ENCODE assay signal across 25 cellular contexts in the genomic region with DNA sequence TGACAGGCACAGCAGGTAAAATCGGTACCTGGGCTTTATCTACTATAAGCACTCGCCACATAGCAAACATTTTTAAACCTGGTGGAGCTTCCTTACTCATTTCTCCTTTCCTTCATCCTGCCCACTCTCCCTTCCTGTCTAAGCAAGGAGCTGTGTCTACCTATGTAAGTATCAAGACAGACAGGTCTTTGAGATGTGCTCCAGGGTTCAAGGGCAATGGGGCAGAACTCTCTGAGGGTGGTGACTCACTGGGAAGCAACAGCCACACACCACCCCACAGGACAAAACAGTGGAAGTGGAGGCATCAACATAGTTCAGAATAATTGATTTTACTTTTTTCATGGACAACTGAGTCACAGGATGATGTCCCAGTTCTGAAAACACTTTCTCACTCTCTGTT.
DNase-seq lines count a peak whose midpoint lies in the region; ATAC-seq, FAIRE-seq and TF ChIP-seq lines count a peak whose summit lies in the region.
"Had no signal": no experiment of that assay in that cellular context is flagged by ENCODE, and none has a peak within 500 bp of the region (broad histone marks: within the 10 kb centered on the region; RNA-seq: fewer than 3 reads in every experiment).

No MANE protein-coding gene starts in this region.

- H3K27ac Mint-ChIP-seq in astrocyte (ENCODE audit: unreplicated experiment) = no peak overlapping the region
- H3K27ac Mint-ChIP-seq in nephron = peak overlapping the region; percentile 36 to 81 (median 39)
- peak overlapping the region; percentile 32 for H3K27ac Mint-ChIP-seq in stimulated activated effector memory CD8-positive, alpha-beta T cell treated with anti-CD3 and anti-CD28 coated beads, Interleukin-12 subunit alpha, Interleukin-12 subunit beta, amount 100 ng/mL, for 72 hours
- H3K27ac Mint-ChIP-seq in activated CD4-positive, alpha-beta memory T cell treated with anti-CD3 and anti-CD28 coated beads for 36 hours = no peak overlapping the region
- H3K27ac Mint-ChIP-seq: CD4-positive, alpha-beta memory T cell had no signal

- H3K4me1 ChIP-seq in astrocyte (ENCODE audit: insufficient read depth, low read length) = peaks cover 11% of the 10 kb centered on the region
- H3K4me1 ChIP-seq in spleen = no peaks in the 10 kb centered on the region
- peaks cover 12% of the 10 kb centered on the region for H3K4me1 ChIP-seq in suprapubic skin
- H3K4me1 ChIP-seq: BLaER1 treated with 17β-estradiol and CSF1 and Interleukin-3, amounts not matched to agents 10 nM and 100 nM; Caco-2 had no signal

- peak overlapping the region; percentile 57 for H3K4me2 ChIP-seq in astrocyte (ENCODE audit: low read length)
- H3K4me2 ChIP-seq: BLaER1 treated with 17β-estradiol and CSF1 and Interleukin-3, amounts not matched to agents 10 nM and 100 nM; KMS-11; PC-9 had no signal

- no peak for FAIRE-seq in astrocyte (lab: Jason Lieb, UNC)
- FAIRE-seq: GM12891, HTR-8/SVneo had no signal

- H3K27me3 ChIP-seq in astrocyte (ENCODE audit: insufficient read depth, low read length) (no peaks in the 10 kb centered on the region), spleen (replicated peaks in 1 of 7) (no peaks in the 10 kb centered on the region), suprapubic skin (no peaks in the 10 kb centered on the region)
- H3K27me3 ChIP-seq: BLaER1 treated with 17β-estradiol and CSF1 and Interleukin-3, amounts not matched to agents 10 nM and 100 nM had no signal

- H3K9ac ChIP-seq in astrocyte (ENCODE audit: low read length) = peak overlapping the region; percentile 30
- H3K9ac ChIP-seq: BLaER1 treated with 17β-estradiol and CSF1 and Interleukin-3, amounts not matched to agents 10 nM and 100 nM; KMS-11 had no signal

- H3K36me3 ChIP-seq in astrocyte (ENCODE audit: insufficient read depth, low read length) = no peaks in the 10 kb centered on the region
- no peaks in the 10 kb centered on the region for H3K36me3 ChIP-seq in spleen
- H3K36me3 ChIP-seq in suprapubic skin = no peaks in the 10 kb centered on the region

- H3K4me3 Mint-ChIP-seq in astrocyte (ENCODE audit: unreplicated experiment) (no peak overlapping the region), nephron (no peak overlapping the region)
- no peak overlapping the region for H3K4me3 Mint-ChIP-seq in stimulated activated effector memory CD8-positive, alpha-beta T cell treated with anti-CD3 and anti-CD28 coated beads, Interleukin-12 subunit alpha, Interleukin-12 subunit beta, amount 100 ng/mL, for 72 hours
- H3K4me3 Mint-ChIP-seq in activated CD4-positive, alpha-beta memory T cell treated with anti-CD3 and anti-CD28 coated beads for 36 hours = no peak overlapping the region
- H3K4me3 Mint-ChIP-seq: CD4-positive, alpha-beta memory T cell had no signal

- POLR2A ChIA-PET in activated CD4-positive, alpha-beta memory T cell treated with anti-CD3 and anti-CD28 coated beads for 36 hours (lab: Charles Lee) = no interaction called here

- H3K4me1 Mint-ChIP-seq in astrocyte (ENCODE audit: low read depth, unreplicated experiment) = peaks cover 14% of the 10 kb centered on the region
- H3K4me1 Mint-ChIP-seq in nephron = peaks cover 48% of the 10 kb centered on the region
- H3K4me1 Mint-ChIP-seq in stimulated activated effector memory CD8-positive, alpha-beta T cell treated with anti-CD3 and anti-CD28 coated beads, Interleukin-12 subunit alpha, Interleukin-12 subunit beta, amount 100 ng/mL, for 72 hours = peaks cover 15% of the 10 kb centered on the region
- H3K4me1 Mint-ChIP-seq in activated CD4-positive, alpha-beta memory T cell treated with anti-CD3 and anti-CD28 coated beads for 36 hours (ENCODE audit: low read depth) = peaks cover 2% of the 10 kb centered on the region

- DNase-seq in HT1080 (ENCODE audit: low read depth) = peak; percentile 8
- DNase-seq in astrocyte (ENCODE audit: low read depth) = no peak
- no peak for DNase-seq in stimulated activated effector memory CD8-positive, alpha-beta T cell treated with anti-CD3 and anti-CD28 coated beads, Interleukin-12 subunit alpha, Interleukin-12 subunit beta, amount 100 ng/mL, for 72 hours (ENCODE audit: low spot score in 2 of 2)
- no peak for DNase-seq in activated CD4-positive, alpha-beta memory T cell treated with anti-CD3 and anti-CD28 coated beads for 36 hours
- no peak for DNase-seq in spleen
- DNase-seq in suprapubic skin (ENCODE audit: low spot score in 2 of 2) = no peak
- DNase-seq: ACHN; Caco-2; CD4-positive, alpha-beta memory T cell; DMS 273 treated with DMSO at 0.1 percent for 48 hours; DMS79 treated with DMSO at 0.1 percent for 48 hours; GOT3; MV-4-11; NCI-H187; NCI-H2107; NCI-H446 treated with DMSO at 0.1 percent for 48 hours; PC-9; RPMI8226; SHP77 had no signal

- H2AFZ ChIP-seq in astrocyte (ENCODE audit: low read depth, low read length) = no peak overlapping the region
- H2AFZ ChIP-seq: PC-9 had no signal

- peak; percentile 37 for ATAC-seq in stimulated activated effector memory CD8-positive, alpha-beta T cell treated with anti-CD3 and anti-CD28 coated beads, Interleukin-12 subunit alpha, Interleukin-12 subunit beta, amount 100 ng/mL, for 72 hours
- ATAC-seq: HCT116 had no signal

- no peaks in the 10 kb centered on the region for H3K79me2 ChIP-seq in astrocyte (ENCODE audit: insufficient read depth, low read length)

- TF ChIP-seq EP300 in suprapubic skin (IDR thresholded peaks at IDR 0.05) = no peak

- TF ChIP-seq POLR2A in spleen (IDR thresholded peaks at IDR 0.05) (no peak), suprapubic skin (IDR thresholded peaks at IDR 0.05) (no peak)

- H4K20me1 ChIP-seq in astrocyte (ENCODE audit: insufficient read depth, low read length) = no peaks in the 10 kb centered on the region
- H4K20me1 ChIP-seq: BLaER1 treated with 17β-estradiol and CSF1 and Interleukin-3, amounts not matched to agents 10 nM and 100 nM had no signal

- peak overlapping the region; percentile 61 for H3K27ac ChIP-seq in astrocyte (ENCODE audit: low read depth, low read length)
- H3K27ac ChIP-seq in spleen = no peak overlapping the region
- H3K27ac ChIP-seq in suprapubic skin = no peak overlapping the region
- H3K27ac ChIP-seq: BLaER1 treated with 17β-estradiol and CSF1 and Interleukin-3, amounts not matched to agents 10 nM and 100 nM; KMS-11; PC-9 had no signal

- H3K4me3 ChIP-seq in astrocyte (ENCODE audit: insufficient read depth, low read depth, low read length) (no peak overlapping the region), spleen (no peak overlapping the region), suprapubic skin (no peak overlapping the region)
- H3K4me3 ChIP-seq: BLaER1 treated with 17β-estradiol and CSF1 and Interleukin-3, amounts not matched to agents 10 nM and 100 nM; PC-9 had no signal

- no peaks in the 10 kb centered on the region for H3K9me3 ChIP-seq in astrocyte (ENCODE audit: insufficient read depth, low read depth, low read length)
- H3K9me3 ChIP-seq in spleen = peaks cover 0 to 10% (median 3%) of the 10 kb centered on the region in 8 donors
- no peaks in the 10 kb centered on the region for H3K9me3 ChIP-seq in suprapubic skin
- H3K9me3 ChIP-seq: Caco-2 had no signal

- TF ChIP-seq CTCF in astrocyte (IDR thresholded peaks at IDR 0.05; ENCODE audit: insufficient read depth, low read depth, low read length) (no peak), nephron (IDR thresholded peaks at IDR 0.05; ENCODE audit: unreplicated experiment in 3 of 3) (no peak), spleen (IDR thresholded peaks at IDR 0.05 in 8 of 11, conservative IDR thresholded peaks at IDR 0.05 in 3 of 11) (no peak), suprapubic skin (IDR thresholded peaks at IDR 0.05) (no peak)

- intact Hi-C loops in activated CD4-positive, alpha-beta memory T cell treated with anti-CD3 and anti-CD28 coated beads for 36 hours (cut with micrococcal nuclease) = no loop called here
- intact Hi-C loops in spleen (cut with DNase I; ENCODE audit: low total_unique reads) = no loop called here

- 88 to 96% (median 91%) methylated on average over 2 of the region's 2 CpGs for WGBS in spleen, 5 donors
- 41% methylated on average over 2 of the region's 2 CpGs for WGBS in suprapubic skin

- H3K36me3 Mint-ChIP-seq in astrocyte (ENCODE audit: low read depth, unreplicated experiment) (no peaks in the 10 kb centered on the region), nephron (ENCODE audit: low read depth) (peaks cover 9% of the 10 kb centered on the region)
- H3K36me3 Mint-ChIP-seq in stimulated activated effector memory CD8-positive, alpha-beta T cell treated with anti-CD3 and anti-CD28 coated beads, Interleukin-12 subunit alpha, Interleukin-12 subunit beta, amount 100 ng/mL, for 72 hours = no peaks in the 10 kb centered on the region
- H3K36me3 Mint-ChIP-seq in activated CD4-positive, alpha-beta memory T cell treated with anti-CD3 and anti-CD28 coated beads for 36 hours = peaks cover 12% of the 10 kb centered on the region

- CTCF ChIA-PET in activated CD4-positive, alpha-beta memory T cell treated with anti-CD3 and anti-CD28 coated beads for 36 hours (lab: Charles Lee) = interaction anchor here (1.4 kb wide), 1 partner anchor 18 kb away, joined by 5 read pairs; no protein-coding TSS in a partner anchor

- H3K9me3 Mint-ChIP-seq in astrocyte (ENCODE audit: unreplicated experiment) = peaks cover 7% of the 10 kb centered on the region
- peaks cover 12% of the 10 kb centered on the region for H3K9me3 Mint-ChIP-seq in nephron
- no peaks in the 10 kb centered on the region for H3K9me3 Mint-ChIP-seq in stimulated activated effector memory CD8-positive, alpha-beta T cell treated with anti-CD3 and anti-CD28 coated beads, Interleukin-12 subunit alpha, Interleukin-12 subunit beta, amount 100 ng/mL, for 72 hours
- H3K9me3 Mint-ChIP-seq in activated CD4-positive, alpha-beta memory T cell treated with anti-CD3 and anti-CD28 coated beads for 36 hours = peaks cover 14% of the 10 kb centered on the region

- H3K27me3 Mint-ChIP-seq in astrocyte (ENCODE audit: low read depth, unreplicated experiment) = no peaks in the 10 kb centered on the region
- H3K27me3 Mint-ChIP-seq in nephron (ENCODE audit: low read depth) = peaks cover 44% of the 10 kb centered on the region
- no peaks in the 10 kb centered on the region for H3K27me3 Mint-ChIP-seq in activated CD4-positive, alpha-beta memory T cell treated with anti-CD3 and anti-CD28 coated beads for 36 hours
- H3K27me3 Mint-ChIP-seq: CD4-positive, alpha-beta memory T cell had no signal

Comparison
In these comparisons a context has a peak if more than half of its experiments do, and no peak if none do; other contexts are left out.
1. H3K27ac Mint-ChIP-seq: peak in nephron (3 of 3) and stimulated activated effector memory CD8-positive, alpha-beta T cell treated with anti-CD3 and anti-CD28 coated beads, Interleukin-12 subunit alpha, Interleukin-12 subunit beta, amount 100 ng/mL, for 72 hours (single experiment); none in astrocyte (single experiment) and activated CD4-positive, alpha-beta memory T cell treated with anti-CD3 and anti-CD28 coated beads for 36 hours (single experiment).